ENCODE assay signal across 2 cellular contexts in genomic region chr11:134397304-134398078, GRCh38.
TF ChIP-seq lines count a peak whose summit lies in the region.

No MANE protein-coding gene starts in this region.

TF ChIP-seq in WTC11, 78 proteins besides CTCF, POLR2A, EP300 and RAD21:
- TF ChIP-seq, protein P1, sequence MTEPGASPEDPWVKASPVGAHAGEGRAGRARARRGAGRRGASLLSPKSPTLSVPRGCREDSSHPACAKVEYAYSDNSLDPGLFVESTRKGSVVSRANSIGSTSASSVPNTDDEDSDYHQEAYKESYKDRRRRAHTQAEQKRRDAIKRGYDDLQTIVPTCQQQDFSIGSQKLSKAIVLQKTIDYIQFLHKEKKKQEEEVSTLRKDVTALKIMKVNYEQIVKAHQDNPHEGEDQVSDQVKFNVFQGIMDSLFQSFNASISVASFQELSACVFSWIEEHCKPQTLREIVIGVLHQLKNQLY (CRISPR knock-in tag; IDR thresholded peaks at IDR 0.05), result no peak
- no peak for TF ChIP-seq NFE2L1 (CRISPR knock-in tag; IDR thresholded peaks at IDR 0.05)
- TF ChIP-seq ZNF671 (CRISPR knock-in tag; IDR thresholded peaks at IDR 0.05), result no peak
- no peak for TF ChIP-seq CREM (CRISPR knock-in tag; IDR thresholded peaks at IDR 0.05)
- no peak for TF ChIP-seq SMAD3 (CRISPR knock-in tag; IDR thresholded peaks at IDR 0.05; ENCODE audit: borderline replicate concordance)
- TF ChIP-seq ELF4 (CRISPR knock-in tag; IDR thresholded peaks at IDR 0.05; ENCODE audit: low read depth), result no peak
- TF ChIP-seq ATF2 (CRISPR knock-in tag; IDR thresholded peaks at IDR 0.05; ENCODE audit: borderline replicate concordance, low read depth), result no peak
- TF ChIP-seq KAT7 (CRISPR knock-in tag; IDR thresholded peaks at IDR 0.05; ENCODE audit: borderline replicate concordance), result no peak
- TF ChIP-seq FOXP4 (CRISPR knock-in tag; IDR thresholded peaks at IDR 0.05), result no peak
- no peak for TF ChIP-seq MXD4 (CRISPR knock-in tag; IDR thresholded peaks at IDR 0.05; ENCODE audit: borderline replicate concordance)
- TF ChIP-seq, protein P2, sequence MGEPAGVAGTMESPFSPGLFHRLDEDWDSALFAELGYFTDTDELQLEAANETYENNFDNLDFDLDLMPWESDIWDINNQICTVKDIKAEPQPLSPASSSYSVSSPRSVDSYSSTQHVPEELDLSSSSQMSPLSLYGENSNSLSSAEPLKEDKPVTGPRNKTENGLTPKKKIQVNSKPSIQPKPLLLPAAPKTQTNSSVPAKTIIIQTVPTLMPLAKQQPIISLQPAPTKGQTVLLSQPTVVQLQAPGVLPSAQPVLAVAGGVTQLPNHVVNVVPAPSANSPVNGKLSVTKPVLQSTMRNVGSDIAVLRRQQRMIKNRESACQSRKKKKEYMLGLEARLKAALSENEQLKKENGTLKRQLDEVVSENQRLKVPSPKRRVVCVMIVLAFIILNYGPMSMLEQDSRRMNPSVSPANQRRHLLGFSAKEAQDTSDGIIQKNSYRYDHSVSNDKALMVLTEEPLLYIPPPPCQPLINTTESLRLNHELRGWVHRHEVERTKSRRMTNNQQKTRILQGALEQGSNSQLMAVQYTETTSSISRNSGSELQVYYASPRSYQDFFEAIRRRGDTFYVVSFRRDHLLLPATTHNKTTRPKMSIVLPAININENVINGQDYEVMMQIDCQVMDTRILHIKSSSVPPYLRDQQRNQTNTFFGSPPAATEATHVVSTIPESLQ (CRISPR knock-in tag; IDR thresholded peaks at IDR 0.05), result no peak
- no peak for TF ChIP-seq RORB (CRISPR knock-in tag; IDR thresholded peaks at IDR 0.05)
- TF ChIP-seq ETV6 (CRISPR knock-in tag; IDR thresholded peaks at IDR 0.05), result no peak

TF ChIP-seq in H1, 55 proteins besides CTCF, POLR2A, EP300 and RAD21:
- TF ChIP-seq YY1 (IDR thresholded peaks at IDR 0.05; ENCODE audit: low read depth, low read length) (no peak), GABPA (IDR thresholded peaks at IDR 0.05; ENCODE audit: borderline replicate concordance, insufficient read depth, low read length) (no peak), ZNF274 (IDR thresholded peaks at IDR 0.05; ENCODE audit: borderline replicate concordance, extremely low read depth, low read length) (no peak), ASH2L (IDR thresholded peaks at IDR 0.05; ENCODE audit: low read length) (no peak), SIRT6 (IDR thresholded peaks at IDR 0.05; ENCODE audit: low read length) (no peak), RXRA (IDR thresholded peaks at IDR 0.05; ENCODE audit: insufficient read depth, low read depth, low read length) (no peak), FOSL1 (IDR thresholded peaks at IDR 0.05; ENCODE audit: insufficient read depth, low read depth, low read length) (no peak)
